In the genomic region with DNA sequence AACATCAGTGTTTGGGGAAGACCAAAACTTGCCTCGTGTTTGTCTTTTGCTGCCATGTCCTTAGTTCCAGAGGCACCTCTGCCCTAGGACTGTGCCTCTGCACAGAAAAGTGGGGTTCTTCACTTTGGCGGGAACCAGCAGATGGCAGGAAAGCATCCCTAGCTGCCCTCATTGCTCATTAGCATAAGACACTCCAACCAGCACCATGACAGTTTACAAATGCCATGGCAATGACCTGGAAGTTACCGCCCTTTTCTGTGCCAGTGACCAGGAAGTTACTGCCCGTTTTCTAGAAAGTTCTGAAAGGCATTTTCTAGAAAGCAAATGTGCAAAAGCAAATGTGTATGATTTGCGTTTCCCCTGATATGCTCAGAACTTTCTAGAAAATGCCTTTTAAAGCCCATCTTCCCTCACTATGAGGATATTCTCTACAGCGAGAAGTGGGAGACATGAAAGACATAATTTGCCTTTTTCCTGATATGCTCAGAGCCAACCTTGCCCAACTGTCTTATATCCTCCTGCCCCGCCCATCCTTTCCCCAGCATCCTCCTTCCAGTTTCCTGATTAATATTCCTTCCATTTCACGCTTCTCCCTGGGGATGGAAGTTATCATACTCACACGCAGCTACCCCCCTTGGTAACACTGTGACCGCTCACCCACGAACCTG, we compare ENCODE assay signal across 25 cellular contexts.
DNase-seq lines count a peak whose midpoint lies in the region; ATAC-seq, FAIRE-seq and TF ChIP-seq lines count a peak whose summit lies in the region.
"Had no signal": no experiment of that assay in that cellular context is flagged by ENCODE, and none has a peak within 500 bp of the region (broad histone marks: within the 10 kb centered on the region; RNA-seq: fewer than 3 reads in every experiment).

No MANE protein-coding gene starts in this region.

- no peak overlapping the region for H4K8ac ChIP-seq in neuronal stem cell (ENCODE audit: low read depth, low read length)

- peaks cover 8% of the 10 kb centered on the region; the same call in 1 of the 2 replicates for H3K36me3 Mint-ChIP-seq in WTC11

- H3K4ac ChIP-seq in neuronal stem cell (ENCODE audit: low read length), result no peak overlapping the region

- no peaks in the 10 kb centered on the region for H3K9me3 ChIP-seq in HepG2 (ENCODE audit: low read length)
- H3K9me3 ChIP-seq in right lobe of liver, result no peaks in the 10 kb centered on the region
- peaks cover 4 to 11% of the 10 kb centered on the region in 2 donors for H3K9me3 ChIP-seq in neuronal stem cell (replicated peaks in 1 of 2; ENCODE audit: control insufficient read depth in 2 of 2, insufficient read depth in 1 of 2, low read depth in 1 of 2, low read length in 2 of 2)
- H3K9me3 ChIP-seq: MG63, SK-N-SH had no signal

- H3K9ac ChIP-seq in HepG2 (ENCODE audit: insufficient read depth, low read depth, low read length), result no peak overlapping the region
- H3K9ac ChIP-seq in neuronal stem cell (ENCODE audit: low read depth, low read length, poor library complexity), result no peak overlapping the region
- H3K9ac ChIP-seq: BLaER1, SK-N-SH had no signal

- DNase-seq in HepG2 (ENCODE audit: low spot score), result no peak
- no peak for DNase-seq in right lobe of liver
- peak; percentile 27 for DNase-seq in LHCN-M2 (ENCODE audit: low read depth)
- DNase-seq in WTC11 (ENCODE audit: low spot score), result no peak
- DNase-seq in neuronal stem cell (ENCODE audit: low spot score), result no peak
- no peak for DNase-seq in NCI-H1417 treated with DMSO at 0.1 percent for 48 hours (lab: John Stamatoyannopoulos, UW)
- DNase-seq: CD4-positive, alpha-beta T cell; DMS153; H9; IMR-90; MG63; NCI-H1417; NCI-H187 treated with DMSO at 0.1 percent for 48 hours; NCI-H2107; NCI-H446 treated with DMSO at 0.1 percent for 48 hours; NCI-H526 treated with DMSO at 0.1 percent for 48 hours; SIG-M5; SK-N-SH had no signal

- H3K4me1 ChIP-seq in HepG2 (ENCODE audit: insufficient read depth, low read length), result no peaks in the 10 kb centered on the region
- no peaks in the 10 kb centered on the region for H3K4me1 ChIP-seq in right lobe of liver
- H3K4me1 ChIP-seq in neuronal stem cell (ENCODE audit: control insufficient read depth in 2 of 2, insufficient read depth in 1 of 2, low read depth in 1 of 2, low read length in 2 of 2), result peaks cover 0 to 5% of the 10 kb centered on the region in 2 donors
- H3K4me1 ChIP-seq: BLaER1, Caco-2 had no signal

- no peaks in the 10 kb centered on the region; the same call in 1 of the 2 replicates for H3K27me3 Mint-ChIP-seq in WTC11 (ENCODE audit: low read depth)
- H3K27me3 Mint-ChIP-seq: CD4-positive, alpha-beta T cell had no signal

- H3K27me3 ChIP-seq in HepG2 (ENCODE audit: control insufficient read depth in 1 of 2, insufficient read depth in 2 of 2, low read length in 2 of 2) (peaks cover 0 to 7% of the 10 kb centered on the region in 2 experiments; a peak in 1 of 5 replicates), right lobe of liver (no peaks in the 10 kb centered on the region), neuronal stem cell (ENCODE audit: control insufficient read depth in 3 of 3, insufficient read depth in 3 of 3, low read depth in 1 of 3, low read length in 3 of 3) (peaks cover 0 to 3% (median 0%) of the 10 kb centered on the region in 3 experiments)
- H3K27me3 ChIP-seq: BLaER1, MG63 had no signal

- CTCF ChIA-PET in HepG2 (lab: Yijun Ruan, JAX; ENCODE audit: low intra/inter-chr PET ratio, low total read pairs), result no interaction called here
- CTCF ChIA-PET in WTC11 (lab: Charles Lee), result no interaction called here

- no peaks in the 10 kb centered on the region for H3K79me1 ChIP-seq in neuronal stem cell (ENCODE audit: low read depth, low read length)

- no peaks in the 10 kb centered on the region for H3K36me3 ChIP-seq in HepG2 (replicated peaks in 1 of 2; ENCODE audit: control insufficient read depth in 1 of 2, insufficient read depth in 2 of 2, low read length in 2 of 2)
- no peaks in the 10 kb centered on the region for H3K36me3 ChIP-seq in right lobe of liver
- no peaks in the 10 kb centered on the region for H3K36me3 ChIP-seq in neuronal stem cell (replicated peaks in 1 of 2; ENCODE audit: control insufficient read depth in 2 of 2, insufficient read depth in 2 of 2, low read length in 2 of 2)
- H3K36me3 ChIP-seq: BLaER1, MG63 had no signal

- H3K79me2 ChIP-seq in HepG2 (ENCODE audit: insufficient read depth, low read length), result no peaks in the 10 kb centered on the region

- TF ChIP-seq EP300 in HepG2 (IDR thresholded peaks at IDR 0.05; ENCODE audit: low read depth in 2 of 2, low read length in 2 of 2), result no peak
- no peak for TF ChIP-seq EP300 in HepG2 (CRISPR knock-in tag; IDR thresholded peaks at IDR 0.05; ENCODE audit: borderline replicate concordance)

- no peak overlapping the region for H2BK120ac ChIP-seq in neuronal stem cell (ENCODE audit: low read depth, low read length)

- no peak for TF ChIP-seq RAD21 in HepG2 (CRISPR knock-in tag; IDR thresholded peaks at IDR 0.05)

- H2AK5ac ChIP-seq in neuronal stem cell (ENCODE audit: low read depth, low read length), result no peak overlapping the region

- no peaks in the 10 kb centered on the region for H4K20me1 ChIP-seq in HepG2 (ENCODE audit: insufficient read depth, low read length)
- H4K20me1 ChIP-seq: BLaER1 had no signal

- TF ChIP-seq CTCF in HepG2 (CRISPR knock-in tag; IDR thresholded peaks at IDR 0.05), result no peak
- TF ChIP-seq CTCF in right lobe of liver (IDR thresholded peaks at IDR 0.05), result no peak
- TF ChIP-seq CTCF in WTC11 (IDR thresholded peaks at IDR 0.05), result no peak

- H4K91ac ChIP-seq in neuronal stem cell (ENCODE audit: low read depth, low read length, poor library complexity), result no peak overlapping the region

- intact Hi-C loops in HepG2 (cut with micrococcal nuclease; ENCODE audit: unreplicated experiment), result no loop called here
- intact Hi-C loops in right lobe of liver (cut with DNase I), result no loop called here

- H3K4me3 Mint-ChIP-seq in WTC11, result no peak overlapping the region
- H3K4me3 Mint-ChIP-seq: CD4-positive, alpha-beta T cell; H9 had no signal

- H3K27ac ChIP-seq in HepG2 (ENCODE audit: extremely low read length, insufficient read depth, low read length) (no peak overlapping the region), right lobe of liver (no peak overlapping the region), neuronal stem cell (replicated peaks; ENCODE audit: low read length) (no peak overlapping the region)
- H3K27ac ChIP-seq: BLaER1 had no signal

- in situ Hi-C loops in HepG2 (cut with HindIII; ENCODE audit: extremely low pct_ligation_motif_present, low pct_unique_long_range_greater_than_20kb), result no loop called here

- H3K4me3 ChIP-seq in HepG2 (replicated peaks in 1 of 3; ENCODE audit: insufficient read depth in 1 of 3, low read depth in 2 of 3, low read length in 3 of 3), result no peak overlapping the region
- H3K4me3 ChIP-seq in right lobe of liver, result no peak overlapping the region
- peak overlapping the region in 1 of 2 donors; percentile 20 for H3K4me3 ChIP-seq in neuronal stem cell (ENCODE audit: low read length in 2 of 2)
- H3K4me3 ChIP-seq: BLaER1, MG63 had no signal

- no peak overlapping the region for H3K18ac ChIP-seq in neuronal stem cell (ENCODE audit: low read length)

- 24% methylated on average over 11 of the region's 11 CpGs for WGBS in HepG2 (ENCODE audit: low lambda C conversion rate)
- WGBS in right lobe of liver (ENCODE audit: insufficient coverage, low coverage, low lambda C conversion rate, missing lambda C conversion rate), result 59% methylated on average over 9 of the region's 11 CpGs
- no CpG with 5 or more reads among the region's 11 CpGs for WGBS in neuronal stem cell (ENCODE audit: extremely low coverage in 2 of 2, insufficient read length in 2 of 2, insufficient replicate concordance in 1 of 2), 2 donors

- no peak overlapping the region for H3K23ac ChIP-seq in neuronal stem cell (ENCODE audit: low read depth, low read length, poor library complexity)

- no peak overlapping the region for H2BK15ac ChIP-seq in neuronal stem cell (ENCODE audit: low read length)

- H3K27ac Mint-ChIP-seq in WTC11, result no peak overlapping the region
- H3K27ac Mint-ChIP-seq: CD4-positive, alpha-beta T cell; H9 had no signal

- no peak overlapping the region for H3K14ac ChIP-seq in neuronal stem cell (ENCODE audit: low read length)

- POLR2A ChIA-PET in HepG2 (lab: Yijun Ruan, JAX) (no interaction called here), WTC11 (lab: Charles Lee) (no interaction called here)

- H3K4me1 Mint-ChIP-seq in WTC11, result no peaks in the 10 kb centered on the region
- H3K4me1 Mint-ChIP-seq: H9 had no signal

- H3K4me2 ChIP-seq in HepG2 (ENCODE audit: low read depth, low read length) (no peak overlapping the region), neuronal stem cell (ENCODE audit: insufficient read depth, low read length, poor library complexity, severe bottlenecking) (no peak overlapping the region)
- H3K4me2 ChIP-seq: BLaER1, SK-N-SH had no signal

- ATAC-seq in HepG2 (no peak), right lobe of liver (no peak), WTC11 (peak; percentile 43), HG03565 (IDR thresholded peaks at IDR 0.05; ENCODE audit: unreplicated experiment) (no peak), GM19395 (IDR thresholded peaks at IDR 0.05; ENCODE audit: unreplicated experiment) (no peak)

- no TSS peak for BruUV-seq in HepG2 (replicated peaks; lab: Mats Ljungman, UMichigan)

- no peak for TF ChIP-seq POLR2A in HepG2 (IDR thresholded peaks at IDR 0.05; ENCODE audit: insufficient read depth in 1 of 2, low read depth in 2 of 2, low read length in 2 of 2)
- TF ChIP-seq POLR2A in right lobe of liver (IDR thresholded peaks at IDR 0.05), result no peak

- FAIRE-seq in HepG2 (lab: Jason Lieb, UNC), result no peak
- FAIRE-seq: G401.6, GM19239, HTR-8/SVneo had no signal

- no peak overlapping the region for H2BK12ac ChIP-seq in neuronal stem cell (ENCODE audit: low read length)

- H2AFZ ChIP-seq in HepG2 (ENCODE audit: low read length) (no peak overlapping the region), neuronal stem cell (ENCODE audit: low read length) (peak overlapping the region; percentile 11)

- H3K9me3 Mint-ChIP-seq in WTC11, result peaks cover 32% of the 10 kb centered on the region
- H3K9me3 Mint-ChIP-seq: CD4-positive, alpha-beta T cell had no signal

- no peak overlapping the region for H2BK5ac ChIP-seq in neuronal stem cell (ENCODE audit: low read length)

TF ChIP-seq in HepG2, 621 proteins besides CTCF, POLR2A, EP300 and RAD21:
- no peak for TF ChIP-seq GABPA (IDR thresholded peaks at IDR 0.05; ENCODE audit: low read depth, low read length)
- TF ChIP-seq GABPA (CRISPR knock-in tag; IDR thresholded peaks at IDR 0.05; ENCODE audit: low read depth), result 0 out of 2 replicates have a peak, but pooled peaks have one; percentile 14
- no peak for TF ChIP-seq KAT8 (CRISPR knock-in tag; IDR thresholded peaks at IDR 0.05)

TF ChIP-seq in WTC11, 78 proteins besides CTCF, POLR2A, EP300 and RAD21:
- 0 out of 2 replicates have a peak, but pooled peaks have one; percentile 40 for TF ChIP-seq NR2C2 (CRISPR knock-in tag; IDR thresholded peaks at IDR 0.05)
- TF ChIP-seq TEAD4 (CRISPR knock-in tag; IDR thresholded peaks at IDR 0.05), result no peak

Comparison
In these comparisons a context has a peak if more than half of its experiments do, and no peak if none do; other contexts are left out.
1. Of the 50 proteins assayed by ChIP-seq in both HepG2 and WTC11: peak only in HepG2: none; only in WTC11: NR2C2; in both: none; in neither: 49.